19 cellular contexts compared by ENCODE assay signal in genomic region chr16:1634541-1634940, GRCh38.
"Had no signal": no experiment of that assay in that cellular context is flagged by ENCODE, and none has a peak within 500 bp of the region (broad histone marks: within the 10 kb centered on the region; RNA-seq: fewer than 3 reads in every experiment).

No MANE protein-coding gene starts in this region.

- H3K27ac ChIP-seq: HL-60, KMS-11 had no signal

- H3K4me2 ChIP-seq: KMS-11, SK-N-SH had no signal

- H3K9me3 Mint-ChIP-seq: IgD-negative memory B cell had no signal

- H3K27me3 Mint-ChIP-seq: IgD-negative memory B cell had no signal

- H3K4me3 ChIP-seq: K562 had no signal

- ATAC-seq: K562 had no signal

- H3K4me3 Mint-ChIP-seq: IgD-negative memory B cell had no signal

- H3K9me3 ChIP-seq: SK-N-SH had no signal

- DNase-seq: Kasumi-1, MM.1S, NCI-H1092 treated with DMSO at 0.1 percent for 48 hours, NCI-H146, NCI-H1694 treated with DMSO at 0.1 percent for 48 hours, NCI-H1930, NCI-H2081, NCI-H2107, NCI-H2227 treated with DMSO at 0.1 percent for 48 hours, NCI-H524, NCI-H526 treated with DMSO at 0.1 percent for 48 hours, NCI-H774, RPMI8226, SHP77, SK-N-SH had no signal
